40 cellular contexts compared by ENCODE assay signal in the genomic region with DNA sequence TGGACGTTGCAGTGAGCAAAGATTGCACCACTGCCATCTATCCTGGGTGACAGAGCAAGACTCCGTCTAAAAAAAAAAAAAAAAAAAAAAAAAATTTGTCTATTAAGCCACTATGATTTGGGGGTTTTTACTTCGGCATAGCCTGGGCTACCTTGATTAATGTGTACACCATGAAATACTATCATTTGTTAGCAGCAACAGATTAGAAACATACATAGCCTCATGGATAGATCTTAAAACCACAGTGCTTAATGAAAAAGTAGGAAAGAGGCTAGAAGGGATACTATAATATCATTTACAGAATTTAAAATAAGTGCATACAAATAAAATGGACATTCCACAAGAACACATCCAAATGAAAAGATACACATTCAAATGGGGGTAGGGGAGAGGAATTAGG.
"Had no signal": no experiment of that assay in that cellular context is flagged by ENCODE, and none has a peak within 500 bp of the region (broad histone marks: within the 10 kb centered on the region; RNA-seq: fewer than 3 reads in every experiment).

No MANE protein-coding gene starts in this region.

- DNase-seq: activated effector memory CD4-positive, alpha-beta T cell treated with anti-CD3 and anti-CD28 coated beads, Interleukin-2, amount 50 U/mL, for 16 hours; activated effector memory CD4-positive, alpha-beta T cell treated with Interleukin-2 at 50 U/mL for 16 hours; activated gamma-delta T cell; activated gamma-delta T cell treated with Interleukin-2 at 50 U/mL for 16 hours; activated naive CD4-positive, alpha-beta T cell; activated naive CD4-positive, alpha-beta T cell treated with anti-CD3 and anti-CD28 coated beads for 36 hours; activated naive CD4-positive, alpha-beta T cell treated with anti-CD3 and anti-CD28 coated beads, Interleukin-2, amount 10 ng/mL, durations not matched to agents 7 days and 5 days; activated naive CD4-positive, alpha-beta T cell treated with anti-CD3 and anti-CD28 coated beads, Interleukin-2, amount 50 U/mL, for 16 hours; activated naive CD4-positive, alpha-beta T cell treated with Interleukin-2 at 50 U/mL for 16 hours; activated naive CD8-positive, alpha-beta T cell treated with anti-CD3 and anti-CD28 coated beads for 36 hours; activated naive CD8-positive, alpha-beta T cell treated with anti-CD3 and anti-CD28 coated beads, Interleukin-2, amount 10 ng/mL, durations not matched to agents 7 days and 5 days; activated naive CD8-positive, alpha-beta T cell treated with anti-CD3 and anti-CD28 coated beads, Interleukin-2, amount 50 U/mL, for 24 hours; activated T-cell treated with anti-CD3 and anti-CD28 coated beads, Interleukin-2, amount 50 U/mL, for 1 hour; activated T-cell treated with anti-CD3 and anti-CD28 coated beads, Interleukin-2, amount 50 U/mL, for 24 hours; activated T-cell treated with anti-CD3 and anti-CD28 coated beads, Interleukin-2, amount 50 U/mL, for 4 hours; activated T-cell treated with anti-CD3 and anti-CD28 coated beads, Interleukin-2, amount 50 U/mL, for 48 hours; activated T-cell treated with anti-CD3 and anti-CD28 coated beads, Interleukin-2, amount 50 U/mL, for 72 hours; adrenal gland; amniotic stem cell; amygdala; anterior cingulate cortex; aorta; body of pancreas; brain microvascular endothelial cell; caudate nucleus; central memory CD4-positive, alpha-beta T cell; cerebellar nuclear complex had no signal

- H3K36me3 ChIP-seq: adrenal gland, ascending aorta, brain microvascular endothelial cell, breast epithelium, cardiac muscle cell had no signal

- H3K27me3 Mint-ChIP-seq: activated naive CD4-positive, alpha-beta T cell treated with anti-CD3 and anti-CD28 coated beads, Interleukin-2, amount 50 U/mL, for 24 hours; central memory CD8-positive, alpha-beta T cell had no signal

- H3K27ac Mint-ChIP-seq: activated naive CD4-positive, alpha-beta T cell treated with anti-CD3 and anti-CD28 coated beads for 36 hours; activated naive CD4-positive, alpha-beta T cell treated with anti-CD3 and anti-CD28 coated beads, Interleukin-2, amount 10 ng/mL, durations not matched to agents 7 days and 5 days; activated naive CD4-positive, alpha-beta T cell treated with anti-CD3 and anti-CD28 coated beads, Interleukin-2, amount 50 U/mL, for 24 hours; activated naive CD4-positive, alpha-beta T cell treated with anti-CD3 and anti-CD28 coated beads, Interleukin-2, amount 50 U/mL, for 72 hours; activated naive CD8-positive, alpha-beta T cell; activated naive CD8-positive, alpha-beta T cell treated with anti-CD3 and anti-CD28 coated beads for 36 hours; activated naive CD8-positive, alpha-beta T cell treated with anti-CD3 and anti-CD28 coated beads, Interleukin-2, amount 10 ng/mL, durations not matched to agents 7 days and 5 days; activated naive CD8-positive, alpha-beta T cell treated with anti-CD3 and anti-CD28 coated beads, Interleukin-2, amount 50 U/mL, for 24 hours; activated T-cell treated with anti-CD3 and anti-CD28 coated beads, Interleukin-2, amount 50 U/mL, for 24 hours; activated T-cell treated with anti-CD3 and anti-CD28 coated beads, Interleukin-2, amount 50 U/mL, for 72 hours; activated T-helper 1 cell treated with anti-CD3 and anti-CD28 coated beads, Interleukin-12 subunit alpha, Interleukin-12 subunit beta, Interleukin-2, Interleukin-4 antibody, amounts not matched to agents 30 ng/mL and 10 ng/mL and 1 ng/mL, durations not matched to agents 14 hours and 24 hours and 36 hours; activated T-helper 17 cell treated with anti-CD3 and anti-CD28 coated beads, Interleukin-2, amount 50 U/mL, for 72 hours; activated T-helper 2 cell treated with anti-CD3 and anti-CD28 coated beads, Interferon-gamma antibody, Interleukin-2, Interleukin-4, amounts not matched to agents 10 μg/mL and 5 μg/mL and 100 μg/mL, durations not matched to agents 14 hours and 24 hours and 36 hours; brain had no signal

- H3K27ac ChIP-seq: adrenal gland, ascending aorta, body of pancreas, brain microvascular endothelial cell, breast epithelium, cardiac muscle cell had no signal

- H3K4me1 Mint-ChIP-seq: activated naive CD8-positive, alpha-beta T cell treated with anti-CD3 and anti-CD28 coated beads for 36 hours; activated T-helper 17 cell treated with anti-CD3 and anti-CD28 coated beads, Interleukin-2, amount 50 U/mL, for 72 hours; central memory CD8-positive, alpha-beta T cell had no signal

- H3K4me3 ChIP-seq: adrenal gland, ascending aorta, body of pancreas, breast epithelium, cardiac muscle cell had no signal

- FAIRE-seq: astrocyte, bronchial epithelial cell had no signal

- H3K4me1 ChIP-seq: adrenal gland, body of pancreas had no signal

- H3K4me3 Mint-ChIP-seq: activated naive CD4-positive, alpha-beta T cell treated with anti-CD3 and anti-CD28 coated beads for 36 hours; activated naive CD4-positive, alpha-beta T cell treated with anti-CD3 and anti-CD28 coated beads, Interleukin-2, amount 10 ng/mL, durations not matched to agents 7 days and 5 days; activated naive CD4-positive, alpha-beta T cell treated with anti-CD3 and anti-CD28 coated beads, Interleukin-2, amount 50 U/mL, for 24 hours; activated naive CD8-positive, alpha-beta T cell; activated naive CD8-positive, alpha-beta T cell treated with anti-CD3 and anti-CD28 coated beads for 36 hours; activated naive CD8-positive, alpha-beta T cell treated with anti-CD3 and anti-CD28 coated beads, Interleukin-2, amount 10 ng/mL, durations not matched to agents 7 days and 5 days; activated naive CD8-positive, alpha-beta T cell treated with anti-CD3 and anti-CD28 coated beads, Interleukin-2, amount 50 U/mL, for 24 hours; activated T-cell treated with anti-CD3 and anti-CD28 coated beads, Interleukin-2, amount 50 U/mL, for 24 hours; activated T-cell treated with anti-CD3 and anti-CD28 coated beads, Interleukin-2, amount 50 U/mL, for 4 hours; activated T-cell treated with anti-CD3 and anti-CD28 coated beads, Interleukin-2, amount 50 U/mL, for 72 hours; activated T-helper 1 cell treated with anti-CD3 and anti-CD28 coated beads, Interleukin-12 subunit alpha, Interleukin-12 subunit beta, Interleukin-2, Interleukin-4 antibody, amounts not matched to agents 30 ng/mL and 10 ng/mL and 1 ng/mL, durations not matched to agents 14 hours and 24 hours and 36 hours; activated T-helper 17 cell treated with anti-CD3 and anti-CD28 coated beads, Interleukin-2, amount 50 U/mL, for 72 hours; brain; central memory CD8-positive, alpha-beta T cell had no signal

- ATAC-seq: activated naive CD4-positive, alpha-beta T cell treated with anti-CD3 and anti-CD28 coated beads, Interleukin-2, amount 50 U/mL, for 72 hours; activated naive CD8-positive, alpha-beta T cell treated with anti-CD3 and anti-CD28 coated beads, Interleukin-2, amount 50 U/mL, for 24 hours; activated T-cell treated with anti-CD3 and anti-CD28 coated beads, Interleukin-2, amount 50 U/mL, for 4 hours; activated T-cell treated with anti-CD3 and anti-CD28 coated beads, Interleukin-2, amount 50 U/mL, for 72 hours; activated T-helper 17 cell treated with anti-CD3 and anti-CD28 coated beads, Interleukin-2, amount 50 U/mL, for 72 hours; body of pancreas had no signal

- H3K27me3 ChIP-seq: adrenal gland, ascending aorta, body of pancreas, brain microvascular endothelial cell, breast epithelium, cardiac muscle cell had no signal
